ENCODE assay signal across 8 cellular contexts in the genomic region with DNA sequence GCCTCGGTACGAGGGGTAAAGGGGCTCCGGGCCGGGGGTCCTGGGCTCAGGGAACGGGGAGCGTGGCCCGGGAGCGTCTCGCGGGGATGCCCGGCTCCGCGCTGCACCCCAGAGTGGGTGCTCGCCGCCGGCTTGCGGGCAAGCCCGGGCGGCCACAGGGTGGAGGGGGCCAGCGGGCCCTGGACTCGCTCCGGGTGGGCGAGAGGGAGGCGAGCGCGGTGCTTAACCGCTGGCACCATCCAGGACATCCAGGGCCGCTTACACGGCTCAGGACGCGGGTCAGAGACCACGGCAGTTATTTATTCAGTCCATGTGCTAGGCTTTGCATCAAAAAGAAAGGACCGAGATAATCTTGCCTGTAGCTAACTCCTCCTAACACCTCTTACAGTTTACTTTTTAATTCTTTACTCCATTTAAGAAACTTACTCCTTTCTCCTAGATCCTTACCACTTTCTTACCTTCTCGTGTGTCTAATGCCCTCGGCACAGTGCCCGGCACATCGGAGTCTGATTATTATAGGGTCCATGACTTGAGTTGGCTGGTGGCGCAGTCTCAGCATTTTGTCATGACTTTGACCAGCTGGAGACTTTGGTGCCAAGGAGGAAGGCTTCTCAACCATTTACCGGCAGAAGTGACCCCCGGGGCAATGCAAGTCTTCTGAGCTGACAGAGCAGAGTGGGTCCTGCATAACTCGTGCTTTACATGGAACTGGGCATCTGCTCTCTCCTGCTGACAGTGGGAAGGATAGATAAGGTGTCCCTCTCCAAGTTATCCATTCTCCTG.
A peak's percentile ranks its signal among the peaks of the same experiment; 100 is the strongest.
DNase-seq lines count a peak whose midpoint lies in the region; ATAC-seq and TF ChIP-seq lines count a peak whose summit lies in the region.

No MANE protein-coding gene starts in this region.

- peaks cover 24% of the 10 kb centered on the region for H3K79me2 ChIP-seq in parathyroid adenoma

- ATAC-seq in HG02981 (IDR thresholded peaks at IDR 0.05; ENCODE audit: unreplicated experiment), result peak; percentile 16
- ATAC-seq in HG02870 (IDR thresholded peaks at IDR 0.05; ENCODE audit: unreplicated experiment), result no peak

- H2AFZ ChIP-seq in parathyroid adenoma, result peak overlapping the region; percentile 96

- no peaks in the 10 kb centered on the region for H3K36me3 ChIP-seq in parathyroid adenoma (ENCODE audit: control insufficient read depth, insufficient read depth, low read length)

- DNase-seq in NCI-H510A treated with DMSO at 0.1 percent for 48 hours (lab: John Stamatoyannopoulos, UW) (peak; percentile 27), NCI-H510A (lab: John Stamatoyannopoulos, UW) (no peak), foreskin fibroblast (peak in 1 of 2 donors; percentile 45), NCI-H345 treated with DMSO at 0.1 percent for 48 hours (lab: John Stamatoyannopoulos, UW; ENCODE audit: unreplicated experiment) (no peak)

- H3K27ac ChIP-seq in parathyroid adenoma, result peak overlapping the region; percentile 89

- H3K36me3 Mint-ChIP-seq in T-helper 1 cell treated with Interleukin-12 subunit alpha and Interleukin-12 subunit beta and Interleukin-4 antibody, amounts not matched to agents 30 μg/mL and 1 μg/mL, for 36 hours (ENCODE audit: low read depth), result peaks cover 9% of the 10 kb centered on the region

- TF ChIP-seq CTCF in foreskin fibroblast (IDR thresholded peaks at IDR 0.05; ENCODE audit: low read depth, low read length), result no peak
- TF ChIP-seq CTCF in parathyroid adenoma (IDR thresholded peaks at IDR 0.05), result no peak

- H3K4me3 Mint-ChIP-seq in T-helper 1 cell treated with Interleukin-12 subunit alpha and Interleukin-12 subunit beta and Interleukin-4 antibody, amounts not matched to agents 30 μg/mL and 1 μg/mL, for 36 hours, result peak overlapping the region; percentile 96

- H3K27me3 Mint-ChIP-seq in T-helper 1 cell treated with Interleukin-12 subunit alpha and Interleukin-12 subunit beta and Interleukin-4 antibody, amounts not matched to agents 30 μg/mL and 1 μg/mL, for 36 hours (ENCODE audit: low read depth), result peaks cover 14% of the 10 kb centered on the region

- H3K9ac ChIP-seq in parathyroid adenoma, result peak overlapping the region; percentile 47

- H3K4me1 Mint-ChIP-seq in T-helper 1 cell treated with Interleukin-12 subunit alpha and Interleukin-12 subunit beta and Interleukin-4 antibody, amounts not matched to agents 30 μg/mL and 1 μg/mL, for 36 hours (ENCODE audit: low read depth), result peaks cover 30% of the 10 kb centered on the region

- no peaks in the 10 kb centered on the region for H3K9me3 Mint-ChIP-seq in T-helper 1 cell treated with Interleukin-12 subunit alpha and Interleukin-12 subunit beta and Interleukin-4 antibody, amounts not matched to agents 30 μg/mL and 1 μg/mL, for 36 hours

- peak overlapping the region; percentile 81 for H3K27ac Mint-ChIP-seq in T-helper 1 cell treated with Interleukin-12 subunit alpha and Interleukin-12 subunit beta and Interleukin-4 antibody, amounts not matched to agents 30 μg/mL and 1 μg/mL, for 36 hours

- H3K4me3 ChIP-seq in foreskin fibroblast (ENCODE audit: low read depth in 1 of 2, low read length in 2 of 2), result peak overlapping the region; percentile 60 to 83
- H3K4me3 ChIP-seq in parathyroid adenoma (ENCODE audit: low read depth, low read length), result peak overlapping the region; percentile 93

- peaks cover 12% of the 10 kb centered on the region for H3K4me1 ChIP-seq in parathyroid adenoma

- no peaks in the 10 kb centered on the region for H3K27me3 ChIP-seq in parathyroid adenoma (ENCODE audit: control insufficient read depth, insufficient read depth, low read length)

- no peaks in the 10 kb centered on the region for H3K9me3 ChIP-seq in parathyroid adenoma (ENCODE audit: control insufficient read depth, low read length)

- H3K4me2 ChIP-seq in parathyroid adenoma (ENCODE audit: low read length), result peak overlapping the region; percentile 94
